12 cellular contexts compared by ENCODE assay signal in the genomic region with DNA sequence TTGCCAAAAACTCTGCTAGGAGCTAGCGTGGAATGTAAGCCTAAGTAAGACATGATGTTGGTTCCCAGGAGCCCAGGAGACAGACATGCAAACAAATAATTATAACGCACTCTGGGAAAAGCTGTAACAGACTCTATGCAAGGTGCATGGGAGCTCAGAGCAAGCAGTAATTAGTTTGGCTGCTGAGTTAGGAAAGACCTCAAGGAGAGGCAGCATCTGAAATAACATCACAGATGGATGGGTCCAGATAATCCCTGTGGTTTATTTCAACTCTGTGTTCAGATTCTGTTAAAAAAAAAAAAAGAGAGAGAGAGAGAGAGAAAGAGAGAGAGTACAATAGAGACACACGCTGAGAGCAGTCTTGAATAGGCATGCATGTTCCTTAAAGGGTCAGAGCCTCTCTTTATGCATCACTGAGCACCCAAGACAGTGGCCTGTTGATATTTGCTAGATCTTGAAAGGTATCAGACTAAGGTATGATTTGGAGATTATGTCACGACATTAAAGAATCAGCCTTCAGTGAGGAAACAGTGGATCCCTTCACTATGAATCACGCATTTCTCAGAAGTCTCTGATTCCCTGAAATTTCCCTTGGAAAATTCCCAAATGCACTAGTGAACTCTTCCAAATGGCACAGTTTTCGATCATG.
DNase-seq lines count a peak whose midpoint lies in the region; ATAC-seq and TF ChIP-seq lines count a peak whose summit lies in the region.
"Had no signal": no experiment of that assay in that cellular context is flagged by ENCODE, and none has a peak within 500 bp of the region (broad histone marks: within the 10 kb centered on the region; RNA-seq: fewer than 3 reads in every experiment).

No MANE protein-coding gene starts in this region.

- H3K36me3 Mint-ChIP-seq in natural killer cell treated with Interleukin-12 subunit alpha and Interleukin-12 subunit beta and Interleukin-15 and Interleukin-18, amount 100 ng/mL, for 72 hours: no peaks in the 10 kb centered on the region
- H3K36me3 Mint-ChIP-seq: activated CD4-positive, alpha-beta memory T cell treated with anti-CD3 and anti-CD28 coated beads for 36 hours had no signal

- H3K27me3 ChIP-seq in MG63: no peaks in the 10 kb centered on the region
- H3K27me3 ChIP-seq: testis had no signal

- no peak overlapping the region for H3K4me3 Mint-ChIP-seq in natural killer cell treated with Interleukin-12 subunit alpha and Interleukin-12 subunit beta and Interleukin-15 and Interleukin-18, amount 100 ng/mL, for 72 hours
- H3K4me3 Mint-ChIP-seq: activated CD4-positive, alpha-beta memory T cell treated with anti-CD3 and anti-CD28 coated beads for 36 hours had no signal

- no peaks in the 10 kb centered on the region for H3K36me3 ChIP-seq in MG63

- H3K9me3 ChIP-seq in MG63: no peaks in the 10 kb centered on the region
- H3K9me3 ChIP-seq: testis had no signal

- DNase-seq in DMS 273 (lab: John Stamatoyannopoulos, UW; ENCODE audit: unreplicated experiment) (peak; percentile 5), DMS 273 treated with DMSO at 0.1 percent for 48 hours (lab: John Stamatoyannopoulos, UW) (no peak), SK-N-DZ (ENCODE audit: low spot score) (peak; percentile 16), fibroblast of pulmonary artery (ENCODE audit: low read depth) (peak; percentile 66), stromal cell of bone marrow (ENCODE audit: low read depth) (peak; percentile 84), NK-92 (lab: John Stamatoyannopoulos, UW; ENCODE audit: unreplicated experiment) (no peak), MG63 (no peak)
- DNase-seq in natural killer cell treated with Interleukin-12 subunit alpha and Interleukin-12 subunit beta and Interleukin-15 and Interleukin-18, amount 100 ng/mL, for 72 hours (ENCODE audit: low spot score): no peak
- DNase-seq: activated CD4-positive, alpha-beta memory T cell treated with anti-CD3 and anti-CD28 coated beads for 36 hours; aorta; stimulated activated CD4-positive, alpha-beta T cell treated with anti-CD3 and anti-CD28 coated beads, Interleukin-1b, Interleukin-23, amount 100 ng/mL, for 48 hours; testis had no signal

- H3K4me1 Mint-ChIP-seq in natural killer cell treated with Interleukin-12 subunit alpha and Interleukin-12 subunit beta and Interleukin-15 and Interleukin-18, amount 100 ng/mL, for 72 hours (ENCODE audit: low read depth in 2 of 2): peaks cover 7 to 8% of the 10 kb centered on the region in 2 donors

- H3K27me3 Mint-ChIP-seq in natural killer cell treated with Interleukin-12 subunit alpha and Interleukin-12 subunit beta and Interleukin-15 and Interleukin-18, amount 100 ng/mL, for 72 hours: no peaks in the 10 kb centered on the region
- H3K27me3 Mint-ChIP-seq: activated CD4-positive, alpha-beta memory T cell treated with anti-CD3 and anti-CD28 coated beads for 36 hours had no signal

- no peak for TF ChIP-seq CTCF in fibroblast of pulmonary artery (IDR thresholded peaks at IDR 0.05; ENCODE audit: low read length, missing control alignments)

- no peak overlapping the region for H3K27ac Mint-ChIP-seq in natural killer cell treated with Interleukin-12 subunit alpha and Interleukin-12 subunit beta and Interleukin-15 and Interleukin-18, amount 100 ng/mL, for 72 hours
- H3K27ac Mint-ChIP-seq: activated CD4-positive, alpha-beta memory T cell treated with anti-CD3 and anti-CD28 coated beads for 36 hours had no signal

- H3K4me3 ChIP-seq in fibroblast of pulmonary artery (replicated peaks; ENCODE audit: low read depth, low read length): no peak overlapping the region
- no peak overlapping the region for H3K4me3 ChIP-seq in MG63
- H3K4me3 ChIP-seq: testis had no signal

- H3K9me3 Mint-ChIP-seq in natural killer cell treated with Interleukin-12 subunit alpha and Interleukin-12 subunit beta and Interleukin-15 and Interleukin-18, amount 100 ng/mL, for 72 hours: no peaks in the 10 kb centered on the region
- H3K9me3 Mint-ChIP-seq: activated CD4-positive, alpha-beta memory T cell treated with anti-CD3 and anti-CD28 coated beads for 36 hours had no signal

- no peak for ATAC-seq in natural killer cell treated with Interleukin-12 subunit alpha and Interleukin-12 subunit beta and Interleukin-15 and Interleukin-18, amount 100 ng/mL, for 72 hours

Comparison
In these comparisons a context has a peak if more than half of its experiments do, and no peak if none do; other contexts are left out.
1. DNase-seq: peak in DMS 273 (single experiment), SK-N-DZ (single experiment), fibroblast of pulmonary artery (single experiment) and stromal cell of bone marrow (single experiment); none in DMS 273 treated with DMSO at 0.1 percent for 48 hours (single experiment), NK-92 (single experiment), MG63 (single experiment) and natural killer cell treated with Interleukin-12 subunit alpha and Interleukin-12 subunit beta and Interleukin-15 and Interleukin-18, amount 100 ng/mL, for 72 hours (single experiment).